In the genomic region with DNA sequence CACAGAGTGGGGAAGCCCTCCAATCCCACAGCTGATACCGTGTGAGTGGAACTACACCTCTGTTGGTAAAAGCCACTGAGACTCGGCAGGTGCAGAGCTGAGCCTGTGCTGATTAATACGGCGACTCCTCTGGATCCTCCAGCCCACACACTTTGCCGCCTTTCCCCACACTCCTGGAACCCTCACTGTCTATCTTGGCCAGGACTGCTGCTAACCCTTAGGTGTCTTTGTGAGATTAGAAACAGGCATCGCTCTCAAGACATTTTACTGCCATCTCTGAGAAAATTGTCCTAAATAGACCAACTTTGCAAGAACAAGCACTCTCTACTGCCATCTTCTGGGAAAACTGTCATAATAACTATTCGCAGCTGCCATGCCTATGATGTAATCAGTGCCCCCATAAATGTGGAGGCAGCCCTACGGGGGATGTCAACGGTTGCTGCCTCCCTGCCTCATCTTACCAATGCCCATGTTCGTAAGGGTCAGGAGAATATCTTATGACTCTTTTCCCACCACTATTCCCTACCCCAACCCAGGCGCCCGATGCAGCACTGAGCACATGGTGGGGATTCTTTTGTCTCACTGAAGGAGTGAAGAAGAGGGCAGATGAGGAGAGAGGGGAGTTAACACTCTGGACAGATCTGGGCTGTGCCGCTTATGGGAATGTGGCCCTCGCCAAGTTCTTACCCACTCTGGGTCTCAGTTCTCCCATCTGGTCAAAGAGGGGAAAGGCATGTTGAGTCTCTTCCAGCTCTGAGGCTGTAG, we compare ENCODE assay signal across 9 cellular contexts. TPM values are rescaled to one million over a fixed set of nuclear protein-coding genes. Genes with fewer than 3 reads are reported as not detected.
DNase-seq lines count a peak whose midpoint lies in the region; FAIRE-seq and TF ChIP-seq lines count a peak whose summit lies in the region.
"Had no signal": no experiment of that assay in that cellular context is flagged by ENCODE, and none has a peak within 500 bp of the region (broad histone marks: within the 10 kb centered on the region; RNA-seq: fewer than 3 reads in every experiment).

No MANE protein-coding gene starts in this region.

- H3K27ac ChIP-seq in WERI-Rb-1 (no peak overlapping the region; the same call in 1 of the 2 replicates), skeletal muscle tissue (ENCODE audit: low read depth, low read length) (no peak overlapping the region)

- peak; percentile 55 for DNase-seq in AG10803 (ENCODE audit: low read depth)
- DNase-seq in GM12892 (ENCODE audit: insufficient read length): no peak
- peak; percentile 42 for DNase-seq in NCI-H2196 (lab: John Stamatoyannopoulos, UW; ENCODE audit: unreplicated experiment)
- no peak for DNase-seq in WERI-Rb-1
- peak; percentile 40 for DNase-seq in glomerular visceral epithelial cell (ENCODE audit: extremely low spot score)
- DNase-seq in activated effector memory CD4-positive, alpha-beta T cell treated with Interleukin-2 at 50 U/mL for 16 hours: no peak
- no peak for DNase-seq in stimulated activated CD4-positive, alpha-beta T cell treated with anti-CD3 and anti-CD28 coated beads, Interleukin-2, amount 100 ng/mL, for 48 hours

- H3K27me3 ChIP-seq in WERI-Rb-1 (ENCODE audit: insufficient read depth, low read depth, severe bottlenecking): no peaks in the 10 kb centered on the region
- no peaks in the 10 kb centered on the region for H3K27me3 ChIP-seq in skeletal muscle tissue (ENCODE audit: control insufficient read depth in 3 of 3, insufficient read depth in 3 of 3, low read length in 3 of 3)

- TF ChIP-seq POLR2A in GM12892 (IDR thresholded peaks at IDR 0.05; ENCODE audit: low read depth, low read length): no peak

- H3K36me3 ChIP-seq in WERI-Rb-1 (no peaks in the 10 kb centered on the region), skeletal muscle tissue (ENCODE audit: control insufficient read depth in 3 of 3, insufficient read depth in 3 of 3, low read length in 3 of 3) (no peaks in the 10 kb centered on the region)
- H3K36me3 ChIP-seq: HAP-1 had no signal

- peak; percentile 78 for FAIRE-seq in GM12892 (lab: Jason Lieb, UNC)

- peaks cover 22 to 37% (median 28%) of the 10 kb centered on the region in 3 donors for H3K4me1 ChIP-seq in skeletal muscle tissue (ENCODE audit: control insufficient read depth in 3 of 3, insufficient read depth in 3 of 3, low read length in 3 of 3)
- H3K4me1 ChIP-seq: HAP-1 had no signal

- H3K9me3 ChIP-seq in WERI-Rb-1 (ENCODE audit: severe bottlenecking) (no peaks in the 10 kb centered on the region), skeletal muscle tissue (ENCODE audit: control insufficient read depth in 3 of 3, low read length in 3 of 3) (no peaks in the 10 kb centered on the region)
- H3K9me3 ChIP-seq: HAP-1 had no signal

- TF ChIP-seq CTCF in AG10803 (conservative IDR thresholded peaks at IDR 0.05; ENCODE audit: low read length): peak; percentile 66
- peak; percentile 65 for TF ChIP-seq CTCF in WERI-Rb-1 (IDR thresholded peaks at IDR 0.05; ENCODE audit: low read depth, low read length)

- H3K4me3 ChIP-seq in AG10803 (ENCODE audit: low read length) (no peak overlapping the region), WERI-Rb-1 (ENCODE audit: low read depth, low read length) (no peak overlapping the region), skeletal muscle tissue (ENCODE audit: low read length in 3 of 3) (peak overlapping the region; percentile 48 to 72 (median 64))
- H3K4me3 ChIP-seq: HAP-1 had no signal

- peak overlapping the region in 2 of 3 donors; percentile 69 to 79 for H3K9ac ChIP-seq in skeletal muscle tissue (ENCODE audit: low read depth in 1 of 3, low read length in 3 of 3)

RNA-seq across cellular contexts. Expression of gene KCNB1, which starts 26.1 kb away (rescaled TPM):
- 0.04 TPM for polyA plus RNA-seq in GM12892 (2012; ENCODE audit: missing spikeins)
- total RNA-seq in skeletal muscle tissue: 2.1 TPM

RNA-seq across cellular contexts. Expression of gene PTGIS, which starts 59.3 kb away (rescaled TPM):
- polyA plus RNA-seq in GM12892 (2012; ENCODE audit: missing spikeins): not detected
- total RNA-seq in skeletal muscle tissue: 25.6 TPM

Comparison
In these comparisons a context has a peak if more than half of its experiments do, and no peak if none do; other contexts are left out.
1. DNase-seq: peak in AG10803 (single experiment), NCI-H2196 (single experiment) and glomerular visceral epithelial cell (single experiment); none in GM12892 (single experiment), WERI-Rb-1 (single experiment), activated effector memory CD4-positive, alpha-beta T cell treated with Interleukin-2 at 50 U/mL for 16 hours (single experiment) and stimulated activated CD4-positive, alpha-beta T cell treated with anti-CD3 and anti-CD28 coated beads, Interleukin-2, amount 100 ng/mL, for 48 hours (0 of 2).
2. H3K4me3 ChIP-seq: peak in skeletal muscle tissue (3 of 3); none in AG10803 (single experiment) and WERI-Rb-1 (single experiment).